9 cellular contexts compared by ENCODE assay signal in genomic region chr22:50542416-50542927, GRCh38. TPM values are rescaled to one million over a fixed set of nuclear protein-coding genes. Genes with fewer than 3 reads are reported as not detected.
DNase-seq lines count a peak whose midpoint lies in the region; ATAC-seq and TF ChIP-seq lines count a peak whose summit lies in the region.
"Had no signal": no experiment of that assay in that cellular context is flagged by ENCODE, and none has a peak within 500 bp of the region (broad histone marks: within the 10 kb centered on the region; RNA-seq: fewer than 3 reads in every experiment).

No MANE protein-coding gene starts in this region.

- ATAC-seq in left ventricle myocardium superior, result no peak
- no peak for ATAC-seq in Right ventricle myocardium superior (ENCODE audit: poor library complexity)
- ATAC-seq in esophagus mucosa, result peak; percentile 25
- no peak for ATAC-seq in HG03039 (IDR thresholded peaks at IDR 0.05; ENCODE audit: unreplicated experiment)
- ATAC-seq: Panc1 had no signal

- in situ Hi-C loops in transverse colon (cut with MboI; ENCODE audit: low pct_ligation_motif_present in 1 of 4, low pct_unique_long_range_greater_than_20kb in 1 of 4, low sequenced_read_pairs in 3 of 4), result no loop called here

- H3K36me3 ChIP-seq in PC-9 (ENCODE audit: low read depth) (no peaks in the 10 kb centered on the region), transverse colon (no peaks in the 10 kb centered on the region), OCI-LY7 (ENCODE audit: insufficient read depth, low read length) (no peaks in the 10 kb centered on the region)

- H3K9me3 ChIP-seq in PC-9 (ENCODE audit: insufficient read depth, low read depth) (no peaks in the 10 kb centered on the region), transverse colon (no peaks in the 10 kb centered on the region), OCI-LY7 (ENCODE audit: low read length) (no peaks in the 10 kb centered on the region)

- peaks cover 75% of the 10 kb centered on the region for H3F3A ChIP-seq in PC-9 (ENCODE audit: insufficient read depth, low read depth)

- no peak overlapping the region for H2AFZ ChIP-seq in PC-9
- H2AFZ ChIP-seq in OCI-LY7 (ENCODE audit: low read length), result no peak overlapping the region

- WGBS in transverse colon (ENCODE audit: low coverage in 1 of 2), 2 donors, result 71 to 82% methylated on average over 8 to 19 of the region's 19 CpGs

- POLR2A ChIA-PET in PC-9 (lab: Charles Lee; ENCODE audit: unreplicated experiment), result no interaction called here
- POLR2A ChIA-PET in OCI-LY7 (lab: Charles Lee), result interaction anchor here (0.6 kb wide), 1 partner anchor 144 kb away, joined by 5 read pairs; no protein-coding TSS in a partner anchor

- no peak overlapping the region for H3K4me2 ChIP-seq in PC-9
- no peak overlapping the region for H3K4me2 ChIP-seq in OCI-LY7 (ENCODE audit: low read length)

- TF ChIP-seq EP300 in transverse colon (IDR thresholded peaks at IDR 0.05; ENCODE audit: low read depth), result no peak

- no TSS peak for BruUV-seq in PC-9 (replicated peaks; lab: Mats Ljungman, UMichigan)
- BruUV-seq in OCI-LY7 (replicated peaks; lab: Mats Ljungman, UMichigan), result no TSS peak

- H3K79me2 ChIP-seq in PC-9 (ENCODE audit: low read depth) (no peaks in the 10 kb centered on the region), OCI-LY7 (ENCODE audit: insufficient read depth, low read depth, low read length) (no peaks in the 10 kb centered on the region)

- TF ChIP-seq CTCF in PC-9 (conservative IDR thresholded peaks at IDR 0.05) (no peak), transverse colon (IDR thresholded peaks at IDR 0.05) (peak in 1 of 5 experiments; percentile 9), OCI-LY7 (conservative IDR thresholded peaks at IDR 0.05; ENCODE audit: low read length) (no peak)

- H3K4me1 ChIP-seq in PC-9 (replicated peaks; ENCODE audit: insufficient read depth) (peaks cover 84% of the 10 kb centered on the region), transverse colon (peaks cover 26 to 61% (median 35%) of the 10 kb centered on the region in 4 donors), OCI-LY7 (ENCODE audit: insufficient read depth, low read length, poor library complexity, severe bottlenecking) (peaks cover 56% of the 10 kb centered on the region)

- H4K20me1 ChIP-seq in PC-9 (ENCODE audit: insufficient read depth), result no peaks in the 10 kb centered on the region
- H4K20me1 ChIP-seq in OCI-LY7 (ENCODE audit: insufficient read depth, low read length), result no peaks in the 10 kb centered on the region

- peak; percentile 25 for DNase-seq in left ventricle myocardium superior
- no peak for DNase-seq in Right ventricle myocardium superior
- DNase-seq in PC-9, result no peak
- DNase-seq in transverse colon, result peak; percentile 44
- no peak for DNase-seq in OCI-LY7 (ENCODE audit: low spot score)
- no peak for DNase-seq in dermis blood vessel endothelial cell

- H3K9me2 ChIP-seq in PC-9 (ENCODE audit: insufficient read depth) (no peaks in the 10 kb centered on the region), OCI-LY7 (ENCODE audit: insufficient read depth, low read length) (no peaks in the 10 kb centered on the region)

- CTCF ChIA-PET in PC-9 (lab: Charles Lee) (no interaction called here), OCI-LY7 (lab: Charles Lee; ENCODE audit: unreplicated experiment) (no interaction called here)

- H3K4me3 ChIP-seq in PC-9 (no peak overlapping the region), transverse colon (no peak overlapping the region), OCI-LY7 (ENCODE audit: low read depth, low read length, poor library complexity, severe bottlenecking) (no peak overlapping the region)

- peak overlapping the region; percentile 99 for H3K27ac ChIP-seq in PC-9
- H3K27ac ChIP-seq in transverse colon, result peak overlapping the region; percentile 91 to 99 (median 95)
- H3K27ac ChIP-seq in OCI-LY7 (ENCODE audit: low read depth, low read length, poor library complexity, severe bottlenecking), result no peak overlapping the region

- H3K27me3 ChIP-seq in PC-9 (ENCODE audit: insufficient read depth, low read depth), result no peaks in the 10 kb centered on the region
- H3K27me3 ChIP-seq in transverse colon, result peaks cover 17% of the 10 kb centered on the region

- intact Hi-C loops in left ventricle myocardium superior (cut with micrococcal nuclease) (no loop called here), Right ventricle myocardium superior (cut with DNase I) (no loop called here), PC-9 (cut with micrococcal nuclease; ENCODE audit: unreplicated experiment) (no loop called here), transverse colon (cut with DNase I; ENCODE audit: low total_unique reads) (no loop called here), OCI-LY7 (cut with micrococcal nuclease; ENCODE audit: unreplicated experiment) (no loop called here)

- peak; percentile 28 for TF ChIP-seq POLR2A in transverse colon (IDR thresholded peaks at IDR 0.05)

RNA-seq across cellular contexts. Expression of gene KLHDC7B, which starts 3.2 kb away (rescaled TPM):
- total RNA-seq in left ventricle myocardium superior (not detected), Right ventricle myocardium superior (not detected), PC-9 (2021) (0.72 and 4.7 TPM in 2 replicates), esophagus mucosa (0.20 TPM), transverse colon (1 to 10 TPM in 1 of 4 donors, under 1 TPM in 2, not detected in 1; 0.14 to 1.5 (median 0.32) TPM), OCI-LY7 (2022) (0.31 and 0.46 TPM in 2 replicates), dermis blood vessel endothelial cell (not detected in 2 replicates)
- 0.08 and 0.25 TPM in 2 replicates for total RNA-seq in OCI-LY7 (2014; rRNA removed; shearing (Covaris generic))

RNA-seq across cellular contexts. Expression of gene TYMP, which starts 12.7 kb away (rescaled TPM):
- total RNA-seq in left ventricle myocardium superior (12.7 TPM), Right ventricle myocardium superior (11.8 TPM), PC-9 (2021) (5.9 and 16.5 TPM in 2 replicates), esophagus mucosa (86.0 TPM), transverse colon (10 to 100 TPM; 27.5 to 60.7 (median 32.2) TPM), OCI-LY7 (2022) (3.8 and 4.0 TPM in 2 replicates), dermis blood vessel endothelial cell (28.9 and 53.1 TPM in 2 replicates)
- 3.9 and 6.3 TPM in 2 replicates for total RNA-seq in OCI-LY7 (2014; rRNA removed; shearing (Covaris generic))

RNA-seq across cellular contexts. Expression of gene SCO2, which starts 17.1 kb away (rescaled TPM):
- total RNA-seq in left ventricle myocardium superior (1.3 TPM), Right ventricle myocardium superior (not detected), PC-9 (2021) (3.0 and 6.1 TPM in 2 replicates), esophagus mucosa (1.2 TPM), transverse colon (10 to 100 TPM in 1 of 4 donors, 1 to 10 TPM in 2, not detected in 1; 5.1 to 63.6 (median 5.9) TPM), OCI-LY7 (2022) (3.9 and 4.1 TPM in 2 replicates), dermis blood vessel endothelial cell (2.3 and 5.6 TPM in 2 replicates)
- total RNA-seq in OCI-LY7 (2014; rRNA removed; shearing (Covaris generic)), result 2.7 and 4.9 TPM in 2 replicates

RNA-seq across cellular contexts. Expression of gene SYCE3, which starts 20.2 kb away (rescaled TPM):
- not detected for total RNA-seq in left ventricle myocardium superior
- not detected for total RNA-seq in Right ventricle myocardium superior
- not detected in 2 replicates for total RNA-seq in PC-9 (2021)
- total RNA-seq in esophagus mucosa, result not detected
- total RNA-seq in transverse colon, result not detected
- not detected in 2 replicates for total RNA-seq in OCI-LY7 (2014; rRNA removed; shearing (Covaris generic))
- not detected in 2 replicates for total RNA-seq in OCI-LY7 (2022)
- total RNA-seq in dermis blood vessel endothelial cell, result not detected in 2 replicates

RNA-seq across cellular contexts. Expression of gene NCAPH2, which starts 34.4 kb away (rescaled TPM):
- total RNA-seq in left ventricle myocardium superior (30.6 TPM), Right ventricle myocardium superior (28.8 TPM), PC-9 (2021) (58.8 and 62.9 TPM in 2 replicates), esophagus mucosa (37.1 TPM), transverse colon (10 to 100 TPM; 26.5 to 64.7 (median 41.6) TPM), OCI-LY7 (2022) (124 and 126 TPM in 2 replicates), dermis blood vessel endothelial cell (30.1 and 37.1 TPM in 2 replicates)
- total RNA-seq in OCI-LY7 (2014; rRNA removed; shearing (Covaris generic)), result 129 and 151 TPM in 2 replicates

Comparison
In these comparisons a context has a peak if more than half of its experiments do, and no peak if none do; other contexts are left out.
1. DNase-seq: peak in left ventricle myocardium superior (single experiment) and transverse colon (single experiment); none in Right ventricle myocardium superior (single experiment), PC-9 (0 of 2), OCI-LY7 (single experiment) and dermis blood vessel endothelial cell (single experiment).